9 cellular contexts compared by ENCODE assay signal in genomic region chr19:38531515-38531914, GRCh38.
"Had no signal": no experiment of that assay in that cellular context is flagged by ENCODE, and none has a peak within 500 bp of the region (broad histone marks: within the 10 kb centered on the region; RNA-seq: fewer than 3 reads in every experiment).

No MANE protein-coding gene starts in this region.

- H3K27ac Mint-ChIP-seq: GM23338, H9, HFFc6 had no signal

- H3K4me3 Mint-ChIP-seq: GM23338, H9, HFFc6 had no signal

- FAIRE-seq: H1, H54, HepG2 had no signal

- DNase-seq: H9, HCEC 1CT, HFFc6, KG1 had no signal

- H3K4me1 Mint-ChIP-seq: GM23338 had no signal

- H3K4me3 ChIP-seq: GM23338 had no signal

- H2AFZ ChIP-seq: GM23338 had no signal

- ATAC-seq: GM23338, HepG2 had no signal

- H3K4me2 ChIP-seq: GM23338 had no signal

- H3K27ac ChIP-seq: HL-60 had no signal
